ENCODE assay signal across 8 cellular contexts in genomic region chr2:70132244-70133126, GRCh38. TPM values are rescaled to one million over a fixed set of nuclear protein-coding genes. Genes with fewer than 3 reads are reported as not detected.
A peak's percentile ranks its signal among the peaks of the same experiment; 100 is the strongest.
DNase-seq lines count a peak whose midpoint lies in the region; ATAC-seq and TF ChIP-seq lines count a peak whose summit lies in the region.

No MANE protein-coding gene starts in this region.

- H3K79me2 ChIP-seq in osteoblast (ENCODE audit: insufficient read depth, low read length) = no peaks in the 10 kb centered on the region

- ATAC-seq in GM18517 (IDR thresholded peaks at IDR 0.05; ENCODE audit: unreplicated experiment) = peak; percentile 60
- peak; percentile 47 for ATAC-seq in HG03097 (IDR thresholded peaks at IDR 0.05; ENCODE audit: low FRiP score, unreplicated experiment)
- no peak for ATAC-seq in GM21367 (IDR thresholded peaks at IDR 0.05; ENCODE audit: unreplicated experiment)

- H3K27me3 ChIP-seq in osteoblast (ENCODE audit: insufficient read depth, low read length) = no peaks in the 10 kb centered on the region

- H3K4me2 ChIP-seq in osteoblast (ENCODE audit: insufficient read depth, low read length) = peak overlapping the region; percentile 72

- H3K4me3 ChIP-seq in fibroblast of villous mesenchyme (ENCODE audit: low read depth, low read length) = peak overlapping the region; percentile 44
- peak overlapping the region; percentile 55 for H3K4me3 ChIP-seq in osteoblast (ENCODE audit: insufficient read depth, low read length)

- DNase-seq in Ammon's horn (ENCODE audit: low spot score) (peak; percentile 84), NCI-H2227 (lab: John Stamatoyannopoulos, UW; ENCODE audit: unreplicated experiment) (peak; percentile 37), fibroblast of villous mesenchyme (ENCODE audit: low read depth) (peak; percentile 93), osteoblast (ENCODE audit: insufficient read length, low spot score, missing footprints) (peak; percentile 86)
- DNase-seq in activated effector memory CD4-positive, alpha-beta T cell treated with Interleukin-2 at 50 U/mL for 16 hours = peak; percentile 37

- TF ChIP-seq CTCF in fibroblast of villous mesenchyme (IDR thresholded peaks at IDR 0.05; ENCODE audit: insufficient read depth, low read depth, low read length) = no peak
- TF ChIP-seq CTCF in osteoblast (IDR thresholded peaks at IDR 0.05; ENCODE audit: extremely low read depth, low read depth, low read length) = no peak

- peak overlapping the region; percentile 78 for H2AFZ ChIP-seq in osteoblast (ENCODE audit: low read length)

- peaks cover 43% of the 10 kb centered on the region for H3K4me1 ChIP-seq in osteoblast (ENCODE audit: insufficient read depth, low read length)

- no peaks in the 10 kb centered on the region for H3K9me3 ChIP-seq in osteoblast (ENCODE audit: low read depth, low read length)

- H4K20me1 ChIP-seq in osteoblast (ENCODE audit: insufficient read depth, low read length) = no peaks in the 10 kb centered on the region

- H3K27ac ChIP-seq in osteoblast (ENCODE audit: low read depth, low read length) = peak overlapping the region; percentile 79

- H3K36me3 ChIP-seq in osteoblast (ENCODE audit: insufficient read depth, low read length) = no peaks in the 10 kb centered on the region

RNA-seq across cellular contexts. Expression of gene PCBP1, which starts 45.2 kb away (rescaled TPM):
- 32.9 and 45.3 TPM in 2 replicates for total RNA-seq in fibroblast of villous mesenchyme
- total RNA-seq in osteoblast = 55.7 and 70.7 TPM in 2 replicates

RNA-seq across cellular contexts. Expression of gene C2orf42, which starts 58.3 kb away (rescaled TPM):
- 14.5 and 33.7 TPM in 2 replicates for total RNA-seq in fibroblast of villous mesenchyme
- total RNA-seq in osteoblast = 24.5 and 25.0 TPM in 2 replicates

Comparison
In these comparisons a context has a peak if more than half of its experiments do, and no peak if none do; other contexts are left out.
1. DNase-seq: peak in every context shown above with its lines; median percentile 93 in fibroblast of villous mesenchyme; 86 in osteoblast; 84 in Ammon's horn; 37 in NCI-H2227; 37 in activated effector memory CD4-positive, alpha-beta T cell treated with Interleukin-2 at 50 U/mL for 16 hours.